ENCODE assay signal across 25 cellular contexts in genomic region chr10:77518910-77519274, GRCh38.
"Had no signal": no experiment of that assay in that cellular context is flagged by ENCODE, and none has a peak within 500 bp of the region (broad histone marks: within the 10 kb centered on the region; RNA-seq: fewer than 3 reads in every experiment).

No MANE protein-coding gene starts in this region.

- H3K36me3 ChIP-seq: gastroesophageal sphincter, heart left ventricle, neural progenitor cell, prostate gland, tibial artery, upper lobe of right lung, vagina had no signal

- H3K9me3 Mint-ChIP-seq: nephron, neural progenitor cell had no signal

- H3K4me1 Mint-ChIP-seq: naive B cell had no signal

- H3K27ac Mint-ChIP-seq: effector memory CD8-positive, alpha-beta T cell; mesothelial cell of epicardium; naive B cell; nephron had no signal

- H3K27me3 ChIP-seq: gastroesophageal sphincter, hepatocyte, neural progenitor cell, testis, tibial artery, upper lobe of right lung, vagina had no signal

- H3K27ac ChIP-seq: heart left ventricle, hepatocyte, neural progenitor cell, prostate gland, testis, tibial artery, upper lobe of right lung, vagina had no signal

- H2AFZ ChIP-seq: hepatocyte, neural progenitor cell had no signal

- H3K4me2 ChIP-seq: hepatocyte, neural progenitor cell had no signal

- H3K36me3 Mint-ChIP-seq: mesothelial cell of epicardium, naive B cell, neural progenitor cell had no signal

- FAIRE-seq: kidney, small intestine had no signal

- H3K4me3 Mint-ChIP-seq: effector memory CD8-positive, alpha-beta T cell; mesothelial cell of epicardium; naive B cell; nephron; neural progenitor cell had no signal

- H3K9me3 ChIP-seq: gastroesophageal sphincter, heart left ventricle, mucosa of descending colon, prostate gland, testis, tibial artery, upper lobe of right lung, vagina had no signal

- H3K4me1 ChIP-seq: prostate gland, testis, upper lobe of right lung had no signal

- H3K9ac ChIP-seq: neural progenitor cell had no signal

- DNase-seq: cerebellar nuclear complex; cortex of kidney; effector memory CD8-positive, alpha-beta T cell; heart left ventricle; kidney; mesenchymal stem cell; mucosa of descending colon; naive B cell; nucleus accumbens; right cardiac atrium; small intestine; stimulated activated CD4-positive, alpha-beta T cell treated with anti-CD3 and anti-CD28 coated beads, Interleukin-15, amount 100 ng/mL, for 24 hours; stimulated activated CD4-positive, alpha-beta T cell treated with anti-CD3 and anti-CD28 coated beads, Interleukin-2, amount 100 ng/mL, for 48 hours; stimulated activated naive CD4-positive, alpha-beta T cell; substantia nigra; testis; tibial artery; upper lobe of right lung had no signal

- ATAC-seq: effector memory CD8-positive, alpha-beta T cell; gastroesophageal sphincter; heart left ventricle; mucosa of descending colon; right cardiac atrium; upper lobe of right lung had no signal

- H3K4me3 ChIP-seq: gastroesophageal sphincter, heart left ventricle, hepatocyte, mucosa of descending colon, neural progenitor cell, prostate gland, testis, tibial artery, upper lobe of right lung, vagina had no signal
